Comparison of ENCODE assay signal across 8 cellular contexts in the genomic region with DNA sequence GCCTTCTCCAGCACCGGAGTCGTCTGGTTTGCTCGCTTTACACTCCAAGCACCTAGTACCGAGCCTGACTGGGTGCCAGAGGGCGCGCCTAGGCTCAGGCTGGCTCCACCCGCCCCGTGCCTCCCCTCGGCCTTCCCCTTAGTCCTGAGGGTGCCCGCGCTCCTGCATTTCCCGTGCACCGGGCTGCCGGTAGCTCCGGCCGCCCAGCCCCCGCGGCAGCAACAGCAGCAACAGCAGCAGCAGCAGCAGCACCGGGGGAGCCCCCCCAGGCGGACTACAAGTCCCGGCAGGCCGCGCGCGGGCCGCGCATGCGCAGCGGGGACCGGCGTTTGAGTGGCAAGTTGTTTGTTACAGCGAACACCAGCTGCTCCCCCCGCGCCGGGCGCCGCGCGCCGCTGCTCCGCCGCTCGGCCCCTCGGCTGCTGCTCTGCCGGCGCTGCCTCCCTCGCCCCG.
DNase-seq lines count a peak whose midpoint lies in the region; ATAC-seq and TF ChIP-seq lines count a peak whose summit lies in the region.
"Not testable (repeated sequence)": the region's sequence is repeated elsewhere in the genome, so short reads cannot be mapped to it uniquely, and the experiment has no call there.

No MANE protein-coding gene starts in this region.

- intact Hi-C loops in Calu3 (cut with micrococcal nuclease; ENCODE audit: unreplicated experiment); Right ventricle myocardium superior (cut with DNase I): not testable (repeated sequence)

- DNase-seq in Calu3 (peak; percentile 62), GM23248 (peak; percentile 45), WTC11 (ENCODE audit: low spot score) (peak; percentile 86), Right ventricle myocardium superior (peak; percentile 91)
- peak; percentile 85 for DNase-seq in activated naive CD8-positive, alpha-beta T cell treated with anti-CD3 and anti-CD28 coated beads, Interleukin-2, amount 10 ng/mL, durations not matched to agents 7 days and 5 days
- peak; percentile 57 for DNase-seq in stimulated activated CD8-positive, alpha-beta memory T cell treated with anti-CD3 and anti-CD28 coated beads, Interleukin-4, amount 100 ng/mL, for 24 hours (ENCODE audit: low read depth)

- not testable (repeated sequence) for H3K36me3 Mint-ChIP-seq in Calu3 (ENCODE audit: insufficient read depth, unreplicated experiment); WTC11; activated naive CD8-positive, alpha-beta T cell treated with anti-CD3 and anti-CD28 coated beads, Interleukin-2, amount 10 ng/mL, durations not matched to agents 7 days and 5 days

- not testable (repeated sequence) for H3K79me2 ChIP-seq in GM23248 (ENCODE audit: insufficient read depth)

- H3K4me1 ChIP-seq in GM23248 (ENCODE audit: insufficient read depth); neuron (ENCODE audit: insufficient read depth, low read length): not testable (repeated sequence)

- H4K20me1 ChIP-seq in GM23248 (ENCODE audit: insufficient read depth) = not testable (repeated sequence)

- CTCF ChIA-PET in Calu3 (lab: Charles Lee); WTC11 (lab: Charles Lee): not testable (repeated sequence)

- not testable (repeated sequence) for H3K4me1 Mint-ChIP-seq in Calu3 (ENCODE audit: low read depth, unreplicated experiment); WTC11; activated naive CD8-positive, alpha-beta T cell treated with anti-CD3 and anti-CD28 coated beads, Interleukin-2, amount 10 ng/mL, durations not matched to agents 7 days and 5 days

- not testable (repeated sequence) for H3K9me3 Mint-ChIP-seq in Calu3 (ENCODE audit: low read depth, unreplicated experiment); WTC11; activated naive CD8-positive, alpha-beta T cell treated with anti-CD3 and anti-CD28 coated beads, Interleukin-2, amount 10 ng/mL, durations not matched to agents 7 days and 5 days

- H2AFZ ChIP-seq in GM23248; neuron (ENCODE audit: low read depth, low read length): not testable (repeated sequence)

- H3K4me3 Mint-ChIP-seq in Calu3 (ENCODE audit: low read depth, unreplicated experiment) = peak overlapping the region; percentile 60
- H3K4me3 Mint-ChIP-seq in WTC11 = peak overlapping the region; percentile 63
- peak overlapping the region; percentile 81 for H3K4me3 Mint-ChIP-seq in activated naive CD8-positive, alpha-beta T cell treated with anti-CD3 and anti-CD28 coated beads, Interleukin-2, amount 10 ng/mL, durations not matched to agents 7 days and 5 days

- H3K27ac Mint-ChIP-seq in Calu3 (ENCODE audit: unreplicated experiment); WTC11: not testable (repeated sequence)
- H3K27ac Mint-ChIP-seq in activated naive CD8-positive, alpha-beta T cell treated with anti-CD3 and anti-CD28 coated beads, Interleukin-2, amount 10 ng/mL, durations not matched to agents 7 days and 5 days = peak overlapping the region; percentile 63

- ATAC-seq in HG03521 (IDR thresholded peaks at IDR 0.05; ENCODE audit: unreplicated experiment) (peak; percentile 82), WTC11 (peak; percentile 69), Right ventricle myocardium superior (ENCODE audit: poor library complexity) (peak; percentile 99)
- ATAC-seq in activated naive CD8-positive, alpha-beta T cell treated with anti-CD3 and anti-CD28 coated beads, Interleukin-2, amount 10 ng/mL, durations not matched to agents 7 days and 5 days (ENCODE audit: low read depth) = peak; percentile 96

- not testable (repeated sequence) for H3K36me3 ChIP-seq in GM23248 (ENCODE audit: low read depth); neuron (ENCODE audit: insufficient read depth, low read length)

- not testable (repeated sequence) for H3K27me3 ChIP-seq in GM23248 (replicated peaks; ENCODE audit: insufficient read depth); neuron (ENCODE audit: insufficient read depth, low read length)

- TF ChIP-seq CTCF in Calu3 (IDR thresholded peaks at IDR 0.05; ENCODE audit: unreplicated experiment); WTC11 (IDR thresholded peaks at IDR 0.05): not testable (repeated sequence)

- not testable (repeated sequence) for H3K9me3 ChIP-seq in GM23248 (ENCODE audit: low read depth); neuron (ENCODE audit: low read length)

- in situ Hi-C loops in GM23248 (cut with MboI) = not testable (repeated sequence)

- peak overlapping the region; percentile 58 for H3K4me3 ChIP-seq in GM23248
- peak overlapping the region; percentile 33 for H3K4me3 ChIP-seq in neuron (ENCODE audit: low read length)

- not testable (repeated sequence) for BruUV-seq in Calu3 (replicated peaks; lab: Mats Ljungman, UMichigan)

- H3F3A ChIP-seq in GM23248 (ENCODE audit: insufficient read depth) = not testable (repeated sequence)

- 0% methylated on average over 15 to 27 of the region's 48 CpGs for WGBS in GM23248 (ENCODE audit: low coverage in 1 of 2, low lambda C conversion rate in 2 of 2, missing lambda C conversion rate in 2 of 2), 2 experiments

- H3K9ac ChIP-seq in GM23248 = not testable (repeated sequence)

- not testable (repeated sequence) for H3K4me2 ChIP-seq in GM23248 (ENCODE audit: unreplicated experiment)

- POLR2A ChIA-PET in WTC11 (lab: Charles Lee); activated naive CD8-positive, alpha-beta T cell treated with anti-CD3 and anti-CD28 coated beads, Interleukin-2, amount 10 ng/mL, durations not matched to agents 7 days and 5 days (lab: Charles Lee): not testable (repeated sequence)

- not testable (repeated sequence) for H3K27ac ChIP-seq in GM23248

- not testable (repeated sequence) for H3K27me3 Mint-ChIP-seq in Calu3 (ENCODE audit: unreplicated experiment); WTC11 (ENCODE audit: low read depth); activated naive CD8-positive, alpha-beta T cell treated with anti-CD3 and anti-CD28 coated beads, Interleukin-2, amount 10 ng/mL, durations not matched to agents 7 days and 5 days

- not testable (repeated sequence) for H3K9me2 ChIP-seq in GM23248 (ENCODE audit: insufficient read depth)

TF ChIP-seq in WTC11, 78 proteins besides CTCF, POLR2A, EP300 and RAD21:
- TF ChIP-seq, protein P1, sequence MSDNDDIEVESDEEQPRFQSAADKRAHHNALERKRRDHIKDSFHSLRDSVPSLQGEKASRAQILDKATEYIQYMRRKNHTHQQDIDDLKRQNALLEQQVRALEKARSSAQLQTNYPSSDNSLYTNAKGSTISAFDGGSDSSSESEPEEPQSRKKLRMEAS (CRISPR knock-in tag; IDR thresholded peaks at IDR 0.05) = 0 out of 2 replicates have a peak, but pooled peaks have one; percentile 34
- 0 out of 2 replicates have a peak, but pooled peaks have one; percentile 15 for TF ChIP-seq GABPB1 (CRISPR knock-in tag; IDR thresholded peaks at IDR 0.05)
- TF ChIP-seq SP1 (CRISPR knock-in tag; conservative IDR thresholded peaks at IDR 0.05) = 0 out of 2 replicates have a peak, but pooled peaks have one; percentile 26
- 0 out of 2 replicates have a peak, but pooled peaks have one; percentile 17 for TF ChIP-seq ETV6 (CRISPR knock-in tag; IDR thresholded peaks at IDR 0.05)
- peak; percentile 76 for TF ChIP-seq FOXK1 (CRISPR knock-in tag; IDR thresholded peaks at IDR 0.05)
